ENCODE assay signal across 8 cellular contexts in the genomic region with DNA sequence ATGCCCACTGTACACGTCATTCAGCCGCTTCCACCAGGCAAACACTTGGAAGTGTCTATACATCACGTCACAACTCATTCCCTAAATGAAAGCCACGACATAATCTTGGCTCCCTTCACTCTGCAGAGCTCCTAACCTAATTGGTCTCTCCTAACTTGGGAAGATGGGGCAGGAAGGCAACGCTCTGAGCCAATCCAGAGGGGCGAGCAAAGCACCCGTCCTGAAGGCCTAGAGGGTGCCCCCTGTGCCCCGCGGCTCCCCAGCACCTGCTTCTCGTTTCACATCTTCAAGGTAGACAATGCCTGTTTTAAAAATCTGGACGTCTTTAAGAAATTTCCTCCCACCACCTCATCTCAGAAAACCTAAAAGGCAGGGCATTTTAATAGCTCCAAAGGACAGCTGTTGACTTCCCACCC. TPM values are rescaled to one million over a fixed set of nuclear protein-coding genes. Genes with fewer than 3 reads are reported as not detected.
DNase-seq lines count a peak whose midpoint lies in the region; ATAC-seq and TF ChIP-seq lines count a peak whose summit lies in the region.

No MANE protein-coding gene starts in this region.

- peak overlapping the region; percentile 96 for H3K9ac ChIP-seq in ES-I3 (ENCODE audit: low read depth, low read length)
- peak overlapping the region; percentile 74 for H3K9ac ChIP-seq in mucosa of stomach (ENCODE audit: low read length)

- H3K27me3 ChIP-seq in dorsolateral prefrontal cortex = no peaks in the 10 kb centered on the region
- H3K27me3 ChIP-seq in mucosa of stomach (ENCODE audit: control insufficient read depth, insufficient read depth, low read length) = peaks cover 3% of the 10 kb centered on the region

- TF ChIP-seq CTCF in dorsolateral prefrontal cortex (IDR thresholded peaks at IDR 0.05 in 54 of 56, conservative IDR thresholded peaks at IDR 0.05 in 2 of 56; ENCODE audit: low read depth in 1 of 56, partially characterized antibody in 56 of 56) = no peak

- H3K4me1 ChIP-seq in ES-I3 (ENCODE audit: insufficient read depth, low read length) (peaks cover 3% of the 10 kb centered on the region; the same call in 1 of the 2 replicates), mucosa of stomach (ENCODE audit: control insufficient read depth, insufficient read depth, low read length) (peaks cover 6% of the 10 kb centered on the region)

- intact Hi-C loops in dorsolateral prefrontal cortex (cut with DNase I) = loop anchor here (5.0 to 10.0 kb wide), 3 partner anchors 70 to 288 kb away; a partner anchor contains a TSS

- H3K36me3 ChIP-seq in ES-I3 (ENCODE audit: insufficient read depth, low read length) (peaks cover 20% of the 10 kb centered on the region), mucosa of stomach (ENCODE audit: control insufficient read depth, insufficient read depth, low read length) (no peaks in the 10 kb centered on the region)

- DNase-seq in NCI-H2227 treated with DMSO at 0.1 percent for 48 hours (lab: John Stamatoyannopoulos, UW) = peak; percentile 0
- DNase-seq in dorsolateral prefrontal cortex = no peak

- H3K4me3 ChIP-seq in dorsolateral prefrontal cortex = peak overlapping the region; percentile 51 to 88 (median 75)
- no peak overlapping the region for H3K4me3 ChIP-seq in mucosa of stomach (ENCODE audit: low read length)

- H3K9me3 ChIP-seq in ES-I3 (ENCODE audit: control insufficient read depth, insufficient read depth, low read length) (no peaks in the 10 kb centered on the region), mucosa of stomach (ENCODE audit: control insufficient read depth, low read length) (no peaks in the 10 kb centered on the region)

- no peak for ATAC-seq in GM21447 (IDR thresholded peaks at IDR 0.05; ENCODE audit: unreplicated experiment)
- no peak for ATAC-seq in HG03108 (IDR thresholded peaks at IDR 0.05; ENCODE audit: unreplicated experiment)
- ATAC-seq in GM18907 (IDR thresholded peaks at IDR 0.05; ENCODE audit: unreplicated experiment) = no peak
- ATAC-seq in GM18861 (IDR thresholded peaks at IDR 0.05; ENCODE audit: unreplicated experiment) = no peak

- H3K27ac ChIP-seq in dorsolateral prefrontal cortex = peak overlapping the region in 5 of 59 donors; percentile 57 to 85 (median 68)

RNA-seq across cellular contexts. Expression of a gene that starts 1.0 kb away (rescaled TPM):
- total RNA-seq in dorsolateral prefrontal cortex = 10 to 100 TPM; 39.0 to 73.3 (median 54.9) TPM
